ENCODE assay signal across 8 cellular contexts in the genomic region with DNA sequence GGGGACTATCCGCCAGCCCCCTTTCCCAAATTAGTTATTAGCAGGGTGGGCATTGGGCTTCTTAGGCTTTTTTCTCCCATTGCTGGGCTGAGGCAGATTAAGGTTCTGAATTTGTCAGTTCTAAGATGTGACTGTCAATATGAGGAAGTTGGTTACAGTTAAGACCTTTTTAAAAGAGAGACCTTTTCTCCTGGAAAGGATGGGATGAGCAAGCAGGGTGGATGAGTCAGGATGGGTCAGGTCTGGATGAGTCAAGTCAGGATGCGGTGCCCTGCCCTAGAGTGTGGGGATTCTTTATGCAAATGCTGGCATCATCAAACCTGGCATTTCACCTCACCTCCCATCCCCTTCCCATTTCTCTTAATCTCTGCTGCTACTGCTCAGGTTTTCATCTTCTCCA. TPM values are rescaled to one million over a fixed set of nuclear protein-coding genes. Genes with fewer than 3 reads are reported as not detected.
DNase-seq lines count a peak whose midpoint lies in the region; TF ChIP-seq lines count a peak whose summit lies in the region.

No MANE protein-coding gene starts in this region.

- DNase-seq in AG08396 (ENCODE audit: low spot score) (peak; percentile 88), HK-2 (ENCODE audit: unreplicated experiment) (peak; percentile 58), fibroblast of the aortic adventitia (ENCODE audit: low read depth) (peak; percentile 66), COLO668 (lab: John Stamatoyannopoulos, UW; ENCODE audit: unreplicated experiment) (no peak), cerebellar cortex (ENCODE audit: low spot score) (no peak), SHP77 treated with DMSO at 0.1 percent for 48 hours (lab: John Stamatoyannopoulos, UW) (no peak)
- peak; percentile 57 for DNase-seq in activated CD4-positive, CD25-positive, alpha-beta regulatory T cell treated with anti-CD3 and anti-CD28 coated beads, Interleukin-2, amount 50 U/mL, for 72 hours
- peak; percentile 45 to 72 for DNase-seq in stimulated activated CD4-positive, alpha-beta T cell treated with anti-CD3 and anti-CD28 coated beads, Interleukin-12 subunit alpha, Interleukin-12 subunit beta, amount 100 ng/mL, for 24 hours (ENCODE audit: low read depth in 2 of 2)

- peak overlapping the region; percentile 77 for H3K4me3 ChIP-seq in fibroblast of the aortic adventitia (ENCODE audit: low read depth, low read length)

- no peak for TF ChIP-seq CTCF in fibroblast of the aortic adventitia (IDR thresholded peaks at IDR 0.05; ENCODE audit: insufficient read depth, low read length)

RNA-seq across cellular contexts. Expression of gene AEN, which starts 1.9 kb away (rescaled TPM):
- total RNA-seq in fibroblast of the aortic adventitia (ENCODE audit: low replicate concordance): 20.8 and 36.6 TPM in 2 replicates

RNA-seq across cellular contexts. Expression of gene ISG20, which starts 15.8 kb away (rescaled TPM):
- 1.9 and 6.6 TPM in 2 replicates for total RNA-seq in fibroblast of the aortic adventitia (ENCODE audit: low replicate concordance)

Comparison
In these comparisons a context has a peak if more than half of its experiments do, and no peak if none do; other contexts are left out.
1. DNase-seq: peak in AG08396 (single experiment), HK-2 (single experiment), activated CD4-positive, CD25-positive, alpha-beta regulatory T cell treated with anti-CD3 and anti-CD28 coated beads, Interleukin-2, amount 50 U/mL, for 72 hours (single experiment), fibroblast of the aortic adventitia (single experiment) and stimulated activated CD4-positive, alpha-beta T cell treated with anti-CD3 and anti-CD28 coated beads, Interleukin-12 subunit alpha, Interleukin-12 subunit beta, amount 100 ng/mL, for 24 hours (2 of 2); none in COLO668 (single experiment), cerebellar cortex (single experiment) and SHP77 treated with DMSO at 0.1 percent for 48 hours (single experiment).